14 cellular contexts compared by ENCODE assay signal in genomic region chr10:28578454-28578853, GRCh38.
"Had no signal": no experiment of that assay in that cellular context is flagged by ENCODE, and none has a peak within 500 bp of the region (broad histone marks: within the 10 kb centered on the region; RNA-seq: fewer than 3 reads in every experiment).

No MANE protein-coding gene starts in this region.

- H3K4me3 Mint-ChIP-seq: T-helper 1 cell treated with Interleukin-12 subunit alpha and Interleukin-12 subunit beta and Interleukin-4 antibody, amounts not matched to agents 30 μg/mL and 1 μg/mL, for 36 hours had no signal

- H3K27me3 ChIP-seq: sigmoid colon had no signal

- FAIRE-seq: urothelium cell line had no signal

- H3K9me3 ChIP-seq: sigmoid colon had no signal

- DNase-seq: activated CD4-positive, alpha-beta T cell treated with anti-CD3 and anti-CD28 coated beads for 4 hours; activated naive CD4-positive, alpha-beta T cell treated with anti-CD3 and anti-CD28 coated beads, Interleukin-2, amount 50 U/mL, for 16 hours; amniotic stem cell; central memory CD4-positive, alpha-beta T cell; effector CD4-positive, alpha-beta T cell; foreskin fibroblast; hippocampal formation; kidney glomerular epithelial cell; mesendoderm; sigmoid colon; stimulated activated CD4-positive, alpha-beta T cell treated with anti-CD3 and anti-CD28 coated beads, Interleukin-2, amount 100 ng/mL, for 24 hours had no signal

- H3K27ac ChIP-seq: coronary artery, sigmoid colon had no signal

- H3K4me3 ChIP-seq: coronary artery, sigmoid colon had no signal

- H3K27ac Mint-ChIP-seq: T-helper 1 cell treated with Interleukin-12 subunit alpha and Interleukin-12 subunit beta and Interleukin-4 antibody, amounts not matched to agents 30 μg/mL and 1 μg/mL, for 36 hours had no signal

- H3K9me3 Mint-ChIP-seq: T-helper 1 cell treated with Interleukin-12 subunit alpha and Interleukin-12 subunit beta and Interleukin-4 antibody, amounts not matched to agents 30 μg/mL and 1 μg/mL, for 36 hours had no signal
